8 cellular contexts compared by ENCODE assay signal in the genomic region with DNA sequence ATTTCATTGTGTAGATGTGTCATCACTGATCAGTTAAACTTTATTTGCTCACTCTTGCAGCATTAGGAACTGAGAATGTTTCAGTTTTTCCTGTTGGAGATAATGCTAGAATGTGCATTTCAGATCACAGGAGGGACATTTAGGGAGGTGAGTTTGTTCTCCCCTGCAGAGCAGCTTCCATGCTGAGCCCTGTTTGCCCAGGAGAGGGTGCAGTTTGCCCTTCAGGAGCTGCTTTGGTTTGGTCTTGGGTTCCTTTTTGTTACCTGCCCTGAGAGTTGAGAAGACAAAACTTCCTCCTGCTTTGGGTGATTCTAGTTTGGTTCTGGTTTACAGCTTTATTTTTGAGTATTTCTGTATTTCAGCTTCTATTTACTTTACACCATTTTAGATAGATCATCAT.
A peak's percentile ranks its signal among the peaks of the same experiment; 100 is the strongest.
DNase-seq lines count a peak whose midpoint lies in the region; ATAC-seq and TF ChIP-seq lines count a peak whose summit lies in the region.

No MANE protein-coding gene starts in this region.

- ATAC-seq in HG02938 (IDR thresholded peaks at IDR 0.05; ENCODE audit: unreplicated experiment) = no peak

- in situ Hi-C loops in ACHN (cut with HindIII; ENCODE audit: low pct_ligation_motif_present, low pct_unique_long_range_greater_than_20kb, low sequenced_read_pairs) = no loop called here
- in situ Hi-C loops in GM13976 (cut with MboI; ENCODE audit: low sequenced_read_pairs, unreplicated experiment) = no loop called here

- TF ChIP-seq CTCF in GM13976 (IDR thresholded peaks at IDR 0.05; ENCODE audit: borderline replicate concordance, control extremely low read depth, extremely low read depth, insufficient read depth, missing control alignments) = peak; percentile 62

- TF ChIP-seq POLR2A in erythroblast (IDR thresholded peaks at IDR 0.05; ENCODE audit: low read length) = no peak

- DNase-seq in ACHN = peak; percentile 62
- DNase-seq in GM13976 (ENCODE audit: low spot score) = peak; percentile 69
- DNase-seq in NCI-H226 = peak; percentile 48
- peak; percentile 35 to 40 for DNase-seq in activated CD8-positive, alpha-beta memory T cell treated with anti-CD3 and anti-CD28 coated beads for 4 hours (ENCODE audit: low read depth in 2 of 2)
- peak; percentile 30 to 38 for DNase-seq in erythroblast (lab: John Stamatoyannopoulos, UW)
- DNase-seq in stimulated activated CD4-positive, alpha-beta T cell treated with anti-CD3 and anti-CD28 coated beads, Interleukin-15, amount 100 ng/mL, for 1 hour (ENCODE audit: low read depth in 1 of 2, low spot score in 1 of 2) = peak; percentile 47 to 49
- no peak for DNase-seq in COR-L47 (lab: John Stamatoyannopoulos, UW)
